Comparison of ENCODE assay signal across 5 cellular contexts in the genomic region with DNA sequence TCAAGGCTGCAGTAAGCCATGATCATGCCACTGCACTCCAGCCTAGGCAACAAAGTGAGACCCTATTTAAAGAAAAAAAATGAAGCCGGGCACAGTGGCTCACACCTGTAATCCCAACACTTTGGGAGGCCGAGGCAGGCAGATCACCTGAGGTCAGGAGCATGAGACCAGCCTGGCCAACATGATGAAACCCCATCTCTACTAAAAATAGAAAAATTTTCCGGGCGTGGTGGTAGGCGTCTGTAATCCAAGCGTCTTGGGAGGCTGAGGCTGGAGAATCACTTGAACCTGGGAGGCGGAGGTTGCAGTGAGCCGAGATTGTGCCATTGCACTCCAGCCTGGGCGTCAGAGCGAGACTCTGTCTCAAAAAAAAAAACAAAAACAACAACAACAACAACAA. TPM values are rescaled to one million over a fixed set of nuclear protein-coding genes. Genes with fewer than 3 reads are reported as not detected.
"Had no signal": no experiment of that assay in that cellular context is flagged by ENCODE, and none has a peak within 500 bp of the region (broad histone marks: within the 10 kb centered on the region; RNA-seq: fewer than 3 reads in every experiment).

No MANE protein-coding gene starts in this region.

RNA-seq across cellular contexts. Expression of gene DCDC2B, which starts 43.3 kb away (rescaled TPM):
- total RNA-seq: HepG2, HT-29, HT1080, IMR-90, K562 had no signal
